Comparison of ENCODE assay signal across 29 cellular contexts in the genomic region with DNA sequence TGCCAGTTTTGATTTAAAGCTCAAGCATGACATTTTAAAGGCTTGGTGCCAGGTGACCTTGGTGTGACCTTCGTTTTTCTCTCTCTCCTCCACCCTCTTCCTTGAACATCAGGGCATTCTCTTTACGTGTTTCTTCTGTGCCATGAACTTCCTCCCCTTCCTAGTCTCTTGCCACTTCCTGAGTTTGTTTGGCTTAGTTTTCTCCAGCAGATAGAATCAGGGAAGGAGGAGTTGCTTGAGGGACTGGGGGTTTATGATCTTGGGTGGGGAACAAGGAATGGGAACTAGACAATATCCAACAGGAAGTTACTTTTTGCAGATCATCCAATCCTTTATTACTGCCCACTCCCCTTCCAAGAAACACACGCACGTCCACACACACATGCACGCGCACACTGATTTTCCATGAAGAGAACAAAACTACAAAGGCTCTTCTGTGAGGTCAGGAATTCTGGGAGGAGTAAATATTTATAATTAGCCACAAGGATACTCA.
DNase-seq lines count a peak whose midpoint lies in the region; ATAC-seq, FAIRE-seq and TF ChIP-seq lines count a peak whose summit lies in the region.
"Had no signal": no experiment of that assay in that cellular context is flagged by ENCODE, and none has a peak within 500 bp of the region (broad histone marks: within the 10 kb centered on the region; RNA-seq: fewer than 3 reads in every experiment).

No MANE protein-coding gene starts in this region.

- H3K36me3 Mint-ChIP-seq in MCF 10A (ENCODE audit: insufficient read depth, unreplicated experiment), result peaks cover 9% of the 10 kb centered on the region
- H3K36me3 Mint-ChIP-seq: stimulated activated effector memory CD8-positive, alpha-beta T cell treated with anti-CD3 and anti-CD28 coated beads, Interleukin-12 subunit alpha, Interleukin-12 subunit beta, amount 100 ng/mL, for 72 hours; WTC11 had no signal

- BruUV-seq in MCF 10A (replicated peaks; lab: Mats Ljungman, UMichigan), result no TSS peak
- no TSS peak for BruUV-seq in K562 (replicated peaks; lab: Mats Ljungman, UMichigan)

- 16% methylated on average over 6 of the region's 6 CpGs for WGBS in K562 (ENCODE audit: insufficient coverage, low coverage, missing lambda C conversion rate)
- WGBS in right lobe of liver (ENCODE audit: insufficient coverage, low coverage, low lambda C conversion rate, missing lambda C conversion rate), result 80% methylated on average over 6 of the region's 6 CpGs
- 31 to 40% methylated on average over 6 of the region's 6 CpGs for WGBS in tibial nerve, 2 donors

- no peaks in the 10 kb centered on the region for H3K9me2 ChIP-seq in MM.1S (replicated peaks; ENCODE audit: insufficient read depth, low read length)

- no peak overlapping the region for H3K4me3 Mint-ChIP-seq in MCF 10A (ENCODE audit: unreplicated experiment)
- H3K4me3 Mint-ChIP-seq: activated T-helper 17 cell treated with anti-CD3 and anti-CD28 coated beads, Interleukin-2, amount 50 U/mL, for 72 hours; CD4-positive, alpha-beta memory T cell; nephron; stimulated activated effector memory CD8-positive, alpha-beta T cell treated with anti-CD3 and anti-CD28 coated beads, Interleukin-12 subunit alpha, Interleukin-12 subunit beta, amount 100 ng/mL, for 72 hours; T-helper 2 cell treated with Interferon-gamma antibody and Interleukin-4, amounts not matched to agents 5 μg/mL and 100 μg/mL, for 36 hours; WTC11 had no signal

- H3K79me2 ChIP-seq in K562 (ENCODE audit: control insufficient read depth, insufficient read depth, low read length), result no peaks in the 10 kb centered on the region
- H3K79me2 ChIP-seq in MM.1S (ENCODE audit: low read length), result no peaks in the 10 kb centered on the region

- no peak for TF ChIP-seq RAD21 in K562 (CRISPR knock-in tag; conservative IDR thresholded peaks at IDR 0.05 in 1 of 2, IDR thresholded peaks at IDR 0.05 in 1 of 2)

- H3K27me3 ChIP-seq in breast epithelium, result no peaks in the 10 kb centered on the region
- peaks cover 5 to 39% of the 10 kb centered on the region in 2 experiments; a peak in 4 of 5 replicates for H3K27me3 ChIP-seq in K562 (ENCODE audit: control insufficient read depth in 2 of 2, insufficient read depth in 2 of 2, low read length in 2 of 2)
- no peaks in the 10 kb centered on the region for H3K27me3 ChIP-seq in right lobe of liver
- no peaks in the 10 kb centered on the region for H3K27me3 ChIP-seq in tibial nerve
- no peaks in the 10 kb centered on the region for H3K27me3 ChIP-seq in MM.1S (replicated peaks; ENCODE audit: insufficient read depth, low read length)
- H3K27me3 ChIP-seq: ascending aorta had no signal

- peak overlapping the region; percentile 33 to 66 for H3K27ac ChIP-seq in breast epithelium
- no peak overlapping the region for H3K27ac ChIP-seq in K562 (ENCODE audit: extremely low read depth, low read depth, low read length)
- no peak overlapping the region for H3K27ac ChIP-seq in right lobe of liver
- peak overlapping the region in 3 of 4 donors; percentile 29 to 62 (median 44) for H3K27ac ChIP-seq in tibial nerve
- H3K27ac ChIP-seq in substantia nigra (ENCODE audit: low read depth, low read length, poor library complexity, severe bottlenecking), result no peak overlapping the region
- no peak overlapping the region for H3K27ac ChIP-seq in MM.1S (ENCODE audit: low read length)
- H3K27ac ChIP-seq: 22Rv1, ascending aorta, RWPE1 had no signal

- H3K9me3 ChIP-seq in breast epithelium (no peaks in the 10 kb centered on the region), K562 (replicated peaks; ENCODE audit: control insufficient read depth, insufficient read depth, low read depth, low read length) (no peaks in the 10 kb centered on the region), right lobe of liver (no peaks in the 10 kb centered on the region), tibial nerve (no peaks in the 10 kb centered on the region), MM.1S (replicated peaks; ENCODE audit: insufficient read depth, low read length) (no peaks in the 10 kb centered on the region)
- H3K9me3 ChIP-seq: ascending aorta had no signal

- H3K9ac ChIP-seq in K562 (ENCODE audit: insufficient read depth in 1 of 2, low read depth in 2 of 2, low read length in 2 of 2) (no peak overlapping the region), MM.1S (ENCODE audit: low read length) (no peak overlapping the region)

- no peaks in the 10 kb centered on the region for H3K27me3 Mint-ChIP-seq in MCF 10A (ENCODE audit: insufficient read depth, unreplicated experiment)
- H3K27me3 Mint-ChIP-seq: activated T-helper 17 cell treated with anti-CD3 and anti-CD28 coated beads, Interleukin-2, amount 50 U/mL, for 72 hours; CD4-positive, alpha-beta memory T cell had no signal

- TF ChIP-seq CTCF in breast epithelium (IDR thresholded peaks at IDR 0.05), result no peak
- TF ChIP-seq CTCF in MCF 10A (IDR thresholded peaks at IDR 0.05; ENCODE audit: unreplicated experiment), result no peak
- no peak for TF ChIP-seq CTCF in K562 (IDR thresholded peaks at IDR 0.05 in 2 of 3, conservative IDR thresholded peaks at IDR 0.05 in 1 of 3; ENCODE audit: insufficient read depth in 2 of 3, low read depth in 1 of 3, low read length in 3 of 3)
- TF ChIP-seq CTCF in right lobe of liver (IDR thresholded peaks at IDR 0.05), result no peak
- TF ChIP-seq CTCF in tibial nerve (IDR thresholded peaks at IDR 0.05), result no peak
- TF ChIP-seq CTCF in MM.1S (IDR thresholded peaks at IDR 0.05; ENCODE audit: low read length), result no peak

- DNase-seq in breast epithelium (ENCODE audit: low spot score in 2 of 2) (no peak), MCF 10A (ENCODE audit: unreplicated experiment) (no peak), K562 (ENCODE audit: extremely low read depth in 1 of 4, low spot score in 3 of 4) (no peak), right lobe of liver (no peak), tibial nerve (ENCODE audit: low spot score in 2 of 2) (no peak), substantia nigra (lab: John Stamatoyannopoulos, UW) (no peak), MM.1S (no peak)
- no peak for DNase-seq in activated effector memory CD4-positive, alpha-beta T cell treated with Interleukin-2 at 50 U/mL for 16 hours
- DNase-seq: activated CD8-positive, alpha-beta memory T cell treated with anti-CD3 and anti-CD28 coated beads, Interleukin-2, amount 50 U/mL, for 4 hours; CD4-positive, alpha-beta memory T cell; central memory CD4-positive, alpha-beta T cell; DMS 273 treated with DMSO at 0.1 percent for 48 hours; H7; left cardiac atrium; NCI-H1092 treated with DMSO at 0.1 percent for 48 hours; NCI-H2029 treated with DMSO at 0.1 percent for 48 hours; NCI-H226; NCI-H748 treated with DMSO at 0.1 percent for 48 hours; posterior cingulate gyrus; stimulated activated CD4-positive, alpha-beta T cell treated with anti-CD3 and anti-CD28 coated beads, Interleukin-1b, Interleukin-23, amount 100 ng/mL, for 48 hours had no signal

- H3K36me3 ChIP-seq in breast epithelium (no peaks in the 10 kb centered on the region), K562 (ENCODE audit: control insufficient read depth, insufficient read depth, low read length) (no peaks in the 10 kb centered on the region), right lobe of liver (no peaks in the 10 kb centered on the region), tibial nerve (peaks cover 0 to 27% (median 0%) of the 10 kb centered on the region in 3 donors), MM.1S (replicated peaks; ENCODE audit: insufficient read depth, low read length) (no peaks in the 10 kb centered on the region)

- no peak for FAIRE-seq in K562 (lab: Jason Lieb, UNC)

- intact Hi-C loops in breast epithelium (cut with DNase I; ENCODE audit: low total_unique reads), result no loop called here
- intact Hi-C loops in MCF 10A (cut with micrococcal nuclease), result no loop called here
- intact Hi-C loops in K562 (cut with micrococcal nuclease), result no loop called here
- intact Hi-C loops in right lobe of liver (cut with DNase I), result no loop called here

- ATAC-seq in K562, result no peak
- ATAC-seq in right lobe of liver, result peak in 3 of 4 donors; percentile 20 to 57 (median 32)
- ATAC-seq: activated naive CD4-positive, alpha-beta T cell treated with anti-CD3 and anti-CD28 coated beads, Interleukin-2, amount 50 U/mL, for 72 hours; activated T-helper 17 cell treated with anti-CD3 and anti-CD28 coated beads, Interleukin-2, amount 50 U/mL, for 72 hours; left cardiac atrium; stimulated activated effector memory CD8-positive, alpha-beta T cell treated with anti-CD3 and anti-CD28 coated beads, Interleukin-12 subunit alpha, Interleukin-12 subunit beta, amount 100 ng/mL, for 72 hours; WTC11 had no signal

- TF ChIP-seq EP300 in K562 (IDR thresholded peaks at IDR 0.05; ENCODE audit: low read length) (no peak), tibial nerve (IDR thresholded peaks at IDR 0.05) (peak; percentile 53 to 66)

- no peaks in the 10 kb centered on the region for H3K9me3 Mint-ChIP-seq in MCF 10A (ENCODE audit: unreplicated experiment)
- H3K9me3 Mint-ChIP-seq: activated naive CD4-positive, alpha-beta T cell treated with anti-CD3 and anti-CD28 coated beads, Interleukin-2, amount 50 U/mL, for 72 hours; activated T-helper 17 cell treated with anti-CD3 and anti-CD28 coated beads, Interleukin-2, amount 50 U/mL, for 72 hours; nephron; stimulated activated effector memory CD8-positive, alpha-beta T cell treated with anti-CD3 and anti-CD28 coated beads, Interleukin-12 subunit alpha, Interleukin-12 subunit beta, amount 100 ng/mL, for 72 hours; T-helper 2 cell treated with Interferon-gamma antibody and Interleukin-4, amounts not matched to agents 5 μg/mL and 100 μg/mL, for 36 hours; WTC11 had no signal

- H3K4me1 ChIP-seq in breast epithelium, result no peaks in the 10 kb centered on the region
- H3K4me1 ChIP-seq in K562 (replicated peaks in 1 of 2; ENCODE audit: control insufficient read depth in 2 of 2, insufficient read depth in 2 of 2, low read length in 2 of 2), result no peaks in the 10 kb centered on the region
- peaks cover 0 to 3% (median 0%) of the 10 kb centered on the region in 4 donors for H3K4me1 ChIP-seq in right lobe of liver
- H3K4me1 ChIP-seq in tibial nerve, result peaks cover 0 to 19% (median 0%) of the 10 kb centered on the region in 4 donors
- H3K4me1 ChIP-seq in MM.1S (ENCODE audit: low read length), result no peaks in the 10 kb centered on the region
- H3K4me1 ChIP-seq: ascending aorta had no signal

- no peak overlapping the region for H3K27ac Mint-ChIP-seq in MCF 10A (ENCODE audit: low read depth, unreplicated experiment)
- H3K27ac Mint-ChIP-seq: activated naive CD4-positive, alpha-beta T cell treated with anti-CD3 and anti-CD28 coated beads, Interleukin-2, amount 50 U/mL, for 72 hours; activated T-helper 17 cell treated with anti-CD3 and anti-CD28 coated beads, Interleukin-2, amount 50 U/mL, for 72 hours; nephron; stimulated activated effector memory CD8-positive, alpha-beta T cell treated with anti-CD3 and anti-CD28 coated beads, Interleukin-12 subunit alpha, Interleukin-12 subunit beta, amount 100 ng/mL, for 72 hours; T-helper 2 cell treated with Interferon-gamma antibody and Interleukin-4, amounts not matched to agents 5 μg/mL and 100 μg/mL, for 36 hours; WTC11 had no signal

- CTCF ChIA-PET in MCF 10A (lab: Yijun Ruan, JAX) (interaction anchor here (1.0 to 1.1 kb wide), 2 partner anchors 24 to 792 kb away, joined by 3 read pairs; no protein-coding TSS in a partner anchor), K562 (lab: Yijun Ruan, JAX; ENCODE audit: low intra/inter-chr PET ratio) (no interaction called here)

- no peaks in the 10 kb centered on the region for H3F3A ChIP-seq in MM.1S (ENCODE audit: insufficient read depth, low read length)

- POLR2A ChIA-PET in MCF 10A (lab: Yijun Ruan, JAX), result no interaction called here
- POLR2A ChIA-PET in K562 (lab: Yijun Ruan, JAX), result no interaction called here

- H2AFZ ChIP-seq in K562 (ENCODE audit: low read depth, low read length) (no peak overlapping the region), MM.1S (ENCODE audit: low read length) (no peak overlapping the region)

- in situ Hi-C loops in K562 (cut with MboI), result no loop called here

- H4K20me1 ChIP-seq in K562 (replicated peaks; ENCODE audit: control insufficient read depth, insufficient read depth, low read length) (no peaks in the 10 kb centered on the region), MM.1S (ENCODE audit: insufficient read depth, low read length) (no peaks in the 10 kb centered on the region)

- H3K9me1 ChIP-seq in K562 (ENCODE audit: control insufficient read depth, insufficient read depth, low read length), result no peaks in the 10 kb centered on the region

- H3K4me3 ChIP-seq in breast epithelium, result no peak overlapping the region
- H3K4me3 ChIP-seq in K562, result no peak overlapping the region
- no peak overlapping the region for H3K4me3 ChIP-seq in right lobe of liver
- H3K4me3 ChIP-seq in tibial nerve, result no peak overlapping the region
- H3K4me3 ChIP-seq in MM.1S (ENCODE audit: low read length), result no peak overlapping the region
- H3K4me3 ChIP-seq: ascending aorta had no signal

- TF ChIP-seq POLR2A in breast epithelium (IDR thresholded peaks at IDR 0.05) (no peak), K562 (conservative IDR thresholded peaks at IDR 0.05) (no peak), right lobe of liver (IDR thresholded peaks at IDR 0.05) (no peak), tibial nerve (IDR thresholded peaks at IDR 0.05) (no peak)

- H3K4me1 Mint-ChIP-seq in MCF 10A (ENCODE audit: insufficient read depth, unreplicated experiment), result peaks cover 9% of the 10 kb centered on the region

- no peak overlapping the region for H3K4me2 ChIP-seq in K562 (ENCODE audit: insufficient read depth, low read length)
- no peak overlapping the region for H3K4me2 ChIP-seq in MM.1S (ENCODE audit: low read depth, low read length)

Comparison
In these comparisons a context has a peak if more than half of its experiments do, and no peak if none do; other contexts are left out.
1. H3K27ac ChIP-seq: peak in breast epithelium (2 of 2) and tibial nerve (3 of 4); none in K562 (single experiment), right lobe of liver (0 of 3), substantia nigra (single experiment) and MM.1S (single experiment).